2 cellular contexts compared by ENCODE assay signal in genomic region chr22:37314315-37315046, GRCh38.
TF ChIP-seq lines count a peak whose summit lies in the region.

No MANE protein-coding gene starts in this region.

TF ChIP-seq in K562, 482 proteins besides CTCF, POLR2A, EP300 and RAD21:
- no peak for TF ChIP-seq HOMEZ (CRISPR knock-in tag; IDR thresholded peaks at IDR 0.05)
- TF ChIP-seq ZFP36 (IDR thresholded peaks at IDR 0.05; ENCODE audit: low read depth, low read length, partially characterized antibody) = peak; percentile 91

TF ChIP-seq in SK-N-SH, 30 proteins besides CTCF, POLR2A, EP300 and RAD21 (continued from another document):
- TF ChIP-seq, protein P1, sequence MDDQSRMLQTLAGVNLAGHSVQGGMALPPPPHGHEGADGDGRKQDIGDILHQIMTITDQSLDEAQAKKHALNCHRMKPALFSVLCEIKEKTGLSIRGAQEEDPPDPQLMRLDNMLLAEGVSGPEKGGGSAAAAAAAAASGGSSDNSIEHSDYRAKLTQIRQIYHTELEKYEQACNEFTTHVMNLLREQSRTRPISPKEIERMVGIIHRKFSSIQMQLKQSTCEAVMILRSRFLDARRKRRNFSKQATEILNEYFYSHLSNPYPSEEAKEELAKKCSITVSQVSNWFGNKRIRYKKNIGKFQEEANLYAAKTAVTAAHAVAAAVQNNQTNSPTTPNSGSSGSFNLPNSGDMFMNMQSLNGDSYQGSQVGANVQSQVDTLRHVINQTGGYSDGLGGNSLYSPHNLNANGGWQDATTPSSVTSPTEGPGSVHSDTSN (IDR thresholded peaks at IDR 0.05) = no peak
- TF ChIP-seq MXI1 (IDR thresholded peaks at IDR 0.05; ENCODE audit: low read depth, low read length) = no peak
- TF ChIP-seq TCF12 (IDR thresholded peaks at IDR 0.05) = no peak
- TF ChIP-seq CHD2 (IDR thresholded peaks at IDR 0.05; ENCODE audit: low read length, partially characterized antibody) = no peak
- no peak for TF ChIP-seq NFIC (IDR thresholded peaks at IDR 0.05; ENCODE audit: borderline replicate concordance)
- no peak for TF ChIP-seq SMC3 (IDR thresholded peaks at IDR 0.05; ENCODE audit: low read depth, low read length)
- no peak for TF ChIP-seq FOSL2 (IDR thresholded peaks at IDR 0.05; ENCODE audit: borderline replicate concordance, low read depth)
- no peak for TF ChIP-seq MAX (IDR thresholded peaks at IDR 0.05; ENCODE audit: low read depth)
- no peak for TF ChIP-seq POLR2AphosphoS5 (IDR thresholded peaks at IDR 0.05; ENCODE audit: low read depth, low read length)
- no peak for TF ChIP-seq ELF1 (IDR thresholded peaks at IDR 0.05)
- TF ChIP-seq REST (IDR thresholded peaks at IDR 0.05; ENCODE audit: low read depth, low read length) = no peak
- TF ChIP-seq NRF1 (IDR thresholded peaks at IDR 0.05; ENCODE audit: low read depth, low read length) = no peak
